In the genomic region with DNA sequence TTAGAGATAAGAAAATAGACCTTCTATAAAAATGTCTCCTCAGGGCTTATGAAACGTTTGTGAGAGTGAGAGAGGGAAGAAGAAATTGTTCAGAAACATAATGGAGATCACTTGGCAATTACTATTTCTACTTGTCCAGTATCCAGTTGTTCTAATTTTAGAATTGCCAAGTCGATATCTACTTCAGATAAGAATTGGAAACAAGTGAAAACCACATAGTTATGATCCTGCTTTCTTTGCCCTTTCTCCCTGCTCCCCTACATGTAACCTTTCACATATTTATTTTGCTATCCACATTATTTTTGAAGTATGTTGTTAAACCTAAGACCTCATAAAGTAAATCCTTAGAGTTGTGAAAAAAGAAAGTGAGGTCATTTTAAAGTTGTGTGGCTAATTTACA, we compare ENCODE assay signal across 29 cellular contexts.
"Had no signal": no experiment of that assay in that cellular context is flagged by ENCODE, and none has a peak within 500 bp of the region (broad histone marks: within the 10 kb centered on the region; RNA-seq: fewer than 3 reads in every experiment).

No MANE protein-coding gene starts in this region.

- H3K4me3 Mint-ChIP-seq: activated CD4-positive, alpha-beta memory T cell treated with anti-CD3 and anti-CD28 coated beads, Interleukin-2, amount 10 ng/mL, durations not matched to agents 7 days and 5 days; activated CD4-positive, alpha-beta T cell treated with anti-CD3 and anti-CD28 coated beads, Interleukin-2, amount 10 ng/mL, durations not matched to agents 7 days and 5 days; activated naive CD8-positive, alpha-beta T cell; activated T-cell treated with anti-CD3 and anti-CD28 coated beads, Interleukin-2, amount 50 U/mL, for 4 hours; activated T-helper 17 cell treated with anti-CD3 and anti-CD28 coated beads, Interleukin-2, amount 50 U/mL, for 72 hours; central memory CD8-positive, alpha-beta T cell; dendritic cell treated with granulocyte-macrophage colony-stimulating factor and Interleukin-4, amounts not matched to agents 40 ng/mL and 50 ng/mL, for 4 days; endodermal cell; WTC11 had no signal

- H3K27ac ChIP-seq: brain microvascular endothelial cell, coronary artery, dorsolateral prefrontal cortex, esophagus muscularis mucosa, foreskin keratinocyte, gastrocnemius medialis, VCaP had no signal

- DNase-seq: activated CD4-positive, alpha-beta memory T cell treated with anti-CD3 and anti-CD28 coated beads, Interleukin-2, amount 10 ng/mL, durations not matched to agents 7 days and 5 days; activated CD4-positive, alpha-beta T cell treated with anti-CD3 and anti-CD28 coated beads for 1 hour; activated CD4-positive, alpha-beta T cell treated with anti-CD3 and anti-CD28 coated beads for 4 hours; activated CD4-positive, alpha-beta T cell treated with anti-CD3 and anti-CD28 coated beads, Interleukin-2, amount 10 ng/mL, durations not matched to agents 7 days and 5 days; activated CD4-positive, alpha-beta T cell treated with anti-CD3 and anti-CD28 coated beads, Interleukin-2, amount 50 U/mL, for 4 hours; activated effector memory CD4-positive, alpha-beta T cell treated with Interleukin-2 at 50 U/mL for 16 hours; activated gamma-delta T cell treated with Interleukin-2 at 50 U/mL for 16 hours; activated naive CD4-positive, alpha-beta T cell treated with anti-CD3 and anti-CD28 coated beads, Interleukin-2, amount 50 U/mL, for 16 hours; activated naive CD4-positive, alpha-beta T cell treated with Interleukin-2 at 50 U/mL for 16 hours; activated T-cell treated with anti-CD3 and anti-CD28 coated beads, Interleukin-2, amount 50 U/mL, for 4 hours; amniotic stem cell; anterior cingulate cortex; brain microvascular endothelial cell; dorsolateral prefrontal cortex; effector memory CD4-positive, alpha-beta T cell; endodermal cell; erythroblast; foreskin keratinocyte; gastrocnemius medialis; glutamatergic neuron; T-helper 2 cell had no signal

- H3K27me3 ChIP-seq: brain microvascular endothelial cell, dorsolateral prefrontal cortex, esophagus muscularis mucosa, foreskin keratinocyte, gastrocnemius medialis had no signal

- H3K27me3 Mint-ChIP-seq: activated CD4-positive, alpha-beta memory T cell treated with anti-CD3 and anti-CD28 coated beads, Interleukin-2, amount 10 ng/mL, durations not matched to agents 7 days and 5 days; activated CD4-positive, alpha-beta T cell treated with anti-CD3 and anti-CD28 coated beads, Interleukin-2, amount 10 ng/mL, durations not matched to agents 7 days and 5 days; activated naive CD8-positive, alpha-beta T cell; activated T-helper 17 cell treated with anti-CD3 and anti-CD28 coated beads, Interleukin-2, amount 50 U/mL, for 72 hours; central memory CD8-positive, alpha-beta T cell; dendritic cell treated with granulocyte-macrophage colony-stimulating factor and Interleukin-4, amounts not matched to agents 40 ng/mL and 50 ng/mL, for 4 days had no signal

- H3K4me1 ChIP-seq: foreskin keratinocyte, gastrocnemius medialis had no signal

- H3K9me3 Mint-ChIP-seq: activated CD4-positive, alpha-beta memory T cell treated with anti-CD3 and anti-CD28 coated beads, Interleukin-2, amount 10 ng/mL, durations not matched to agents 7 days and 5 days; endodermal cell; WTC11 had no signal

- H3K36me3 ChIP-seq: brain microvascular endothelial cell, esophagus muscularis mucosa, gastrocnemius medialis had no signal

- H3K27ac Mint-ChIP-seq: activated CD4-positive, alpha-beta memory T cell treated with anti-CD3 and anti-CD28 coated beads, Interleukin-2, amount 10 ng/mL, durations not matched to agents 7 days and 5 days; activated CD4-positive, alpha-beta T cell treated with anti-CD3 and anti-CD28 coated beads, Interleukin-2, amount 10 ng/mL, durations not matched to agents 7 days and 5 days; activated naive CD8-positive, alpha-beta T cell; activated T-helper 17 cell treated with anti-CD3 and anti-CD28 coated beads, Interleukin-2, amount 50 U/mL, for 72 hours; dendritic cell treated with granulocyte-macrophage colony-stimulating factor and Interleukin-4, amounts not matched to agents 40 ng/mL and 50 ng/mL, for 4 days; endodermal cell; WTC11 had no signal

- H3K4me1 Mint-ChIP-seq: activated CD4-positive, alpha-beta memory T cell treated with anti-CD3 and anti-CD28 coated beads, Interleukin-2, amount 10 ng/mL, durations not matched to agents 7 days and 5 days; activated CD4-positive, alpha-beta T cell treated with anti-CD3 and anti-CD28 coated beads, Interleukin-2, amount 10 ng/mL, durations not matched to agents 7 days and 5 days; activated T-helper 17 cell treated with anti-CD3 and anti-CD28 coated beads, Interleukin-2, amount 50 U/mL, for 72 hours; central memory CD8-positive, alpha-beta T cell; endodermal cell had no signal

- H3K9me3 ChIP-seq: esophagus muscularis mucosa, gastrocnemius medialis had no signal

- ATAC-seq: activated T-cell treated with anti-CD3 and anti-CD28 coated beads, Interleukin-2, amount 50 U/mL, for 4 hours; activated T-helper 17 cell treated with anti-CD3 and anti-CD28 coated beads, Interleukin-2, amount 50 U/mL, for 72 hours; foreskin keratinocyte; gastrocnemius medialis; WTC11 had no signal

- H3K4me3 ChIP-seq: coronary artery, dorsolateral prefrontal cortex, esophagus muscularis mucosa, gastrocnemius medialis had no signal

- H3K36me3 Mint-ChIP-seq: activated naive CD8-positive, alpha-beta T cell; WTC11 had no signal
